ENCODE assay signal across 1 cellular context in the genomic region with DNA sequence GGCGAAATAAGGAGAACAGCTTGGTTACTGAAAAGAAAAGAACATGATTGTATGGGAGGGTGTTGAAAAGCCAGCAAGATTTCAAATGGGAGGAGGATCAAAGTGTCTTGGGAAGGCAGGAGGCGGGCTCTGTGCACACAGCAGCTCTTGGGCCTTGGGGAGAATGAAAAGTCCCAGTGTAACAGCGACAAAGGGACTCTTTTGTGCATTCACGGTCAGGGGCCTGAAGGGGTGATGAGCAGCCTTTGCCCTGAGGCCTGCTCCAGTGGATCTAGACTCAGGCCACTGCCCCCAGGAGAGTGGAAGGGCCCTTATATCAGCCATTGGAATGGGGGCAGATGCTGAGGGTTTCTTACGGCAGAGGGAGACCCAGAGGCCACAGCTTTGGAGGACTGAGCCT.
TF ChIP-seq lines count a peak whose summit lies in the region.

No MANE protein-coding gene starts in this region.

TF ChIP-seq in H1, 55 proteins besides CTCF, POLR2A, EP300 and RAD21 (continued from another document):
- TF ChIP-seq ATF3 (IDR thresholded peaks at IDR 0.05; ENCODE audit: insufficient read depth, low read depth, low read length) = no peak
- no peak for TF ChIP-seq NANOG (IDR thresholded peaks at IDR 0.05; ENCODE audit: insufficient read depth, low read depth, low read length, poor library complexity, severe bottlenecking)
- TF ChIP-seq ZNF274 (IDR thresholded peaks at IDR 0.05; ENCODE audit: borderline replicate concordance, extremely low read depth, low read length) = no peak
- no peak for TF ChIP-seq RFX5 (IDR thresholded peaks at IDR 0.05; ENCODE audit: borderline replicate concordance, low read depth, low read length)
- TF ChIP-seq TBP (IDR thresholded peaks at IDR 0.05; ENCODE audit: low read depth, low read length) = no peak
- TF ChIP-seq JUN (IDR thresholded peaks at IDR 0.05; ENCODE audit: low read depth, low read length) = no peak
- TF ChIP-seq KDM4A (IDR thresholded peaks at IDR 0.05; ENCODE audit: low read depth, low read length, severe bottlenecking) = no peak
- no peak for TF ChIP-seq PHF8 (conservative IDR thresholded peaks at IDR 0.05; ENCODE audit: low read depth, low read length)
- TF ChIP-seq SP2 (IDR thresholded peaks at IDR 0.05; ENCODE audit: low read length) = no peak
